2 cellular contexts compared by ENCODE assay signal in the genomic region with DNA sequence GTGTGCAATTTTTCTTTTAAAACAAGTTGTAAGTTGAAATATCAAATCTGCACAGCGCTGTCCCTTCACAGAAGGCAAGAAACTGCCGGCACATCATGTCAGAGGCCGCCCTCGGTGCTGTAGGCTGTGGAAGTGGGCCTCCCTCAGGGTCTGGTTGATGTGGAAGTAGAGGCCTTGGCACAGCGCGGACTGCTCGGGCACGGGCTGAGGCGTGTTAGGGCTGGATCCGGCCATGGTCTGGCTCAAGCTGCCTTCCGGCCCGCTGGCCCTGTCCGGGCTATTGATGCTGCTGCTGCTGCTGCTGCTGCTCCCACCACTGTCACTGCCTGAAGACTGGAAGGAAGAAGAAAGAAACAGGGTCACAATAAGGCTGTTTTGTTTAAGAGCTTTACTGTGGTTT.
TF ChIP-seq lines count a peak whose summit lies in the region.

No MANE protein-coding gene starts in this region.

TF ChIP-seq in SK-N-SH treated with all-trans-retinoic acid at 6 μM for 48 hours, 23 proteins besides CTCF, POLR2A, EP300 and RAD21 (continued from another document):
- TF ChIP-seq, protein P1, sequence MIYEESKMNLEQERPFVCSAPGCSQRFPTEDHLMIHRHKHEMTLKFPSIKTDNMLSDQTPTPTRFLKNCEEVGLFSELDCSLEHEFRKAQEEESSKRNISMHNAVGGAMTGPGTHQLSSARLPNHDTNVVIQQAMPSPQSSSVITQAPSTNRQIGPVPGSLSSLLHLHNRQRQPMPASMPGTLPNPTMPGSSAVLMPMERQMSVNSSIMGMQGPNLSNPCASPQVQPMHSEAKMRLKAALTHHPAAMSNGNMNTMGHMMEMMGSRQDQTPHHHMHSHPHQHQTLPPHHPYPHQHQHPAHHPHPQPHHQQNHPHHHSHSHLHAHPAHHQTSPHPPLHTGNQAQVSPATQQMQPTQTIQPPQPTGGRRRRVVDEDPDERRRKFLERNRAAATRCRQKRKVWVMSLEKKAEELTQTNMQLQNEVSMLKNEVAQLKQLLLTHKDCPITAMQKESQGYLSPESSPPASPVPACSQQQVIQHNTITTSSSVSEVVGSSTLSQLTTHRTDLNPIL (CRISPR knock-in tag; IDR thresholded peaks at IDR 0.05; ENCODE audit: low read depth) = no peak
- TF ChIP-seq TCF4 (CRISPR knock-in tag; IDR thresholded peaks at IDR 0.05; ENCODE audit: borderline replicate concordance) (no peak), ESRRG (CRISPR knock-in tag; IDR thresholded peaks at IDR 0.05) (no peak), ZNF70 (CRISPR knock-in tag; IDR thresholded peaks at IDR 0.05) (no peak), GLIS3 (CRISPR knock-in tag; IDR thresholded peaks at IDR 0.05) (no peak), CSDC2 (CRISPR knock-in tag; IDR thresholded peaks at IDR 0.05) (no peak)
- TF ChIP-seq, protein P2, sequence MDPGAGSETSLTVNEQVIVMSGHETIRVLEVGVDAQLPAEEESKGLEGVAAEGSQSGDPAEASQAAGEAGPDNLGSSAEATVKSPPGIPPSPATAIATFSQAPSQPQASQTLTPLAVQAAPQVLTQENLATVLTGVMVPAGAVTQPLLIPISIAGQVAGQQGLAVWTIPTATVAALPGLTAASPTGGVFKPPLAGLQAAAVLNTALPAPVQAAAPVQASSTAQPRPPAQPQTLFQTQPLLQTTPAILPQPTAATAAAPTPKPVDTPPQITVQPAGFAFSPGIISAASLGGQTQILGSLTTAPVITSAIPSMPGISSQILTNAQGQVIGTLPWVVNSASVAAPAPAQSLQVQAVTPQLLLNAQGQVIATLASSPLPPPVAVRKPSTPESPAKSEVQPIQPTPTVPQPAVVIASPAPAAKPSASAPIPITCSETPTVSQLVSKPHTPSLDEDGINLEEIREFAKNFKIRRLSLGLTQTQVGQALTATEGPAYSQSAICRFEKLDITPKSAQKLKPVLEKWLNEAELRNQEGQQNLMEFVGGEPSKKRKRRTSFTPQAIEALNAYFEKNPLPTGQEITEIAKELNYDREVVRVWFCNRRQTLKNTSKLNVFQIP (CRISPR knock-in tag; IDR thresholded peaks at IDR 0.05; ENCODE audit: borderline replicate concordance, low read depth) = no peak

TF ChIP-seq in SK-N-SH, 30 proteins besides CTCF, POLR2A, EP300 and RAD21 (continued from another document):
- TF ChIP-seq EZH2phosphoT487 (IDR thresholded peaks at IDR 0.05; ENCODE audit: borderline replicate concordance, low read depth) (no peak), RXRA (IDR thresholded peaks at IDR 0.05; ENCODE audit: borderline replicate concordance, low read depth) (no peak), MXI1 (IDR thresholded peaks at IDR 0.05; ENCODE audit: low read depth, low read length) (no peak)
- TF ChIP-seq, protein P3, sequence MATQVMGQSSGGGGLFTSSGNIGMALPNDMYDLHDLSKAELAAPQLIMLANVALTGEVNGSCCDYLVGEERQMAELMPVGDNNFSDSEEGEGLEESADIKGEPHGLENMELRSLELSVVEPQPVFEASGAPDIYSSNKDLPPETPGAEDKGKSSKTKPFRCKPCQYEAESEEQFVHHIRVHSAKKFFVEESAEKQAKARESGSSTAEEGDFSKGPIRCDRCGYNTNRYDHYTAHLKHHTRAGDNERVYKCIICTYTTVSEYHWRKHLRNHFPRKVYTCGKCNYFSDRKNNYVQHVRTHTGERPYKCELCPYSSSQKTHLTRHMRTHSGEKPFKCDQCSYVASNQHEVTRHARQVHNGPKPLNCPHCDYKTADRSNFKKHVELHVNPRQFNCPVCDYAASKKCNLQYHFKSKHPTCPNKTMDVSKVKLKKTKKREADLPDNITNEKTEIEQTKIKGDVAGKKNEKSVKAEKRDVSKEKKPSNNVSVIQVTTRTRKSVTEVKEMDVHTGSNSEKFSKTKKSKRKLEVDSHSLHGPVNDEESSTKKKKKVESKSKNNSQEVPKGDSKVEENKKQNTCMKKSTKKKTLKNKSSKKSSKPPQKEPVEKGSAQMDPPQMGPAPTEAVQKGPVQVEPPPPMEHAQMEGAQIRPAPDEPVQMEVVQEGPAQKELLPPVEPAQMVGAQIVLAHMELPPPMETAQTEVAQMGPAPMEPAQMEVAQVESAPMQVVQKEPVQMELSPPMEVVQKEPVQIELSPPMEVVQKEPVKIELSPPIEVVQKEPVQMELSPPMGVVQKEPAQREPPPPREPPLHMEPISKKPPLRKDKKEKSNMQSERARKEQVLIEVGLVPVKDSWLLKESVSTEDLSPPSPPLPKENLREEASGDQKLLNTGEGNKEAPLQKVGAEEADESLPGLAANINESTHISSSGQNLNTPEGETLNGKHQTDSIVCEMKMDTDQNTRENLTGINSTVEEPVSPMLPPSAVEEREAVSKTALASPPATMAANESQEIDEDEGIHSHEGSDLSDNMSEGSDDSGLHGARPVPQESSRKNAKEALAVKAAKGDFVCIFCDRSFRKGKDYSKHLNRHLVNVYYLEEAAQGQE (IDR thresholded peaks at IDR 0.05; ENCODE audit: low read depth, low read length) = no peak
